Comparison of ENCODE assay signal across 1 cellular context in genomic region chr6:157019115-157019628, GRCh38.
TF ChIP-seq lines count a peak whose summit lies in the region.

No MANE protein-coding gene starts in this region.

TF ChIP-seq in HepG2, 621 proteins besides CTCF, POLR2A, EP300 and RAD21 (continued from another document):
- TF ChIP-seq, protein P1, sequence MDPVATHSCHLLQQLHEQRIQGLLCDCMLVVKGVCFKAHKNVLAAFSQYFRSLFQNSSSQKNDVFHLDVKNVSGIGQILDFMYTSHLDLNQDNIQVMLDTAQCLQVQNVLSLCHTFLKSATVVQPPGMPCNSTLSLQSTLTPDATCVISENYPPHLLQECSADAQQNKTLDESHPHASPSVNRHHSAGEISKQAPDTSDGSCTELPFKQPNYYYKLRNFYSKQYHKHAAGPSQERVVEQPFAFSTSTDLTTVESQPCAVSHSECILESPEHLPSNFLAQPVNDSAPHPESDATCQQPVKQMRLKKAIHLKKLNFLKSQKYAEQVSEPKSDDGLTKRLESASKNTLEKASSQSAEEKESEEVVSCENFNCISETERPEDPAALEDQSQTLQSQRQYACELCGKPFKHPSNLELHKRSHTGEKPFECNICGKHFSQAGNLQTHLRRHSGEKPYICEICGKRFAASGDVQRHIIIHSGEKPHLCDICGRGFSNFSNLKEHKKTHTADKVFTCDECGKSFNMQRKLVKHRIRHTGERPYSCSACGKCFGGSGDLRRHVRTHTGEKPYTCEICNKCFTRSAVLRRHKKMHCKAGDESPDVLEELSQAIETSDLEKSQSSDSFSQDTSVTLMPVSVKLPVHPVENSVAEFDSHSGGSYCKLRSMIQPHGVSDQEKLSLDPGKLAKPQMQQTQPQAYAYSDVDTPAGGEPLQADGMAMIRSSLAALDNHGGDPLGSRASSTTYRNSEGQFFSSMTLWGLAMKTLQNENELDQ (CRISPR knock-in tag; IDR thresholded peaks at IDR 0.05; ENCODE audit: borderline replicate concordance): no peak
- TF ChIP-seq, protein P2, sequence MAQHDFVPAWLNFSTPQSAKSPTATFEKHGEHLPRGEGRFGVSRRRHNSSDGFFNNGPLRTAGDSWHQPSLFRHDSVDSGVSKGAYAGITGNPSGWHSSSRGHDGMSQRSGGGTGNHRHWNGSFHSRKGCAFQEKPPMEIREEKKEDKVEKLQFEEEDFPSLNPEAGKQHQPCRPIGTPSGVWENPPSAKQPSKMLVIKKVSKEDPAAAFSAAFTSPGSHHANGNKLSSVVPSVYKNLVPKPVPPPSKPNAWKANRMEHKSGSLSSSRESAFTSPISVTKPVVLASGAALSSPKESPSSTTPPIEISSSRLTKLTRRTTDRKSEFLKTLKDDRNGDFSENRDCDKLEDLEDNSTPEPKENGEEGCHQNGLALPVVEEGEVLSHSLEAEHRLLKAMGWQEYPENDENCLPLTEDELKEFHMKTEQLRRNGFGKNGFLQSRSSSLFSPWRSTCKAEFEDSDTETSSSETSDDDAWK (CRISPR knock-in tag; IDR thresholded peaks at IDR 0.05): no peak
- TF ChIP-seq, protein P3, sequence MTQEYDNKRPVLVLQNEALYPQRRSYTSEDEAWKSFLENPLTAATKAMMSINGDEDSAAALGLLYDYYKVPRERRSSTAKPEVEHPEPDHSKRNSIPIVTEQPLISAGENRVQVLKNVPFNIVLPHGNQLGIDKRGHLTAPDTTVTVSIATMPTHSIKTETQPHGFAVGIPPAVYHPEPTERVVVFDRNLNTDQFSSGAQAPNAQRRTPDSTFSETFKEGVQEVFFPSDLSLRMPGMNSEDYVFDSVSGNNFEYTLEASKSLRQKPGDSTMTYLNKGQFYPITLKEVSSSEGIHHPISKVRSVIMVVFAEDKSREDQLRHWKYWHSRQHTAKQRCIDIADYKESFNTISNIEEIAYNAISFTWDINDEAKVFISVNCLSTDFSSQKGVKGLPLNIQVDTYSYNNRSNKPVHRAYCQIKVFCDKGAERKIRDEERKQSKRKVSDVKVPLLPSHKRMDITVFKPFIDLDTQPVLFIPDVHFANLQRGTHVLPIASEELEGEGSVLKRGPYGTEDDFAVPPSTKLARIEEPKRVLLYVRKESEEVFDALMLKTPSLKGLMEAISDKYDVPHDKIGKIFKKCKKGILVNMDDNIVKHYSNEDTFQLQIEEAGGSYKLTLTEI (CRISPR knock-in tag; conservative IDR thresholded peaks at IDR 0.05): no peak
- no peak for TF ChIP-seq ZNF670 (CRISPR knock-in tag; IDR thresholded peaks at IDR 0.05; ENCODE audit: borderline replicate concordance)
- TF ChIP-seq MATR3 (CRISPR knock-in tag; IDR thresholded peaks at IDR 0.05): no peak
- TF ChIP-seq TARDBP (CRISPR knock-in tag; IDR thresholded peaks at IDR 0.05): no peak
- TF ChIP-seq POGZ (CRISPR knock-in tag; IDR thresholded peaks at IDR 0.05): no peak
- no peak for TF ChIP-seq KDM5B (CRISPR knock-in tag; IDR thresholded peaks at IDR 0.05; ENCODE audit: borderline replicate concordance)
- 0 out of 2 replicates have a peak, but pooled peaks have one; percentile 6 for TF ChIP-seq SAP130 (CRISPR knock-in tag; IDR thresholded peaks at IDR 0.05; ENCODE audit: low read depth)
- no peak for TF ChIP-seq ZBTB26 (CRISPR knock-in tag; IDR thresholded peaks at IDR 0.05; ENCODE audit: borderline replicate concordance)
